ENCODE assay signal across 25 cellular contexts in the genomic region with DNA sequence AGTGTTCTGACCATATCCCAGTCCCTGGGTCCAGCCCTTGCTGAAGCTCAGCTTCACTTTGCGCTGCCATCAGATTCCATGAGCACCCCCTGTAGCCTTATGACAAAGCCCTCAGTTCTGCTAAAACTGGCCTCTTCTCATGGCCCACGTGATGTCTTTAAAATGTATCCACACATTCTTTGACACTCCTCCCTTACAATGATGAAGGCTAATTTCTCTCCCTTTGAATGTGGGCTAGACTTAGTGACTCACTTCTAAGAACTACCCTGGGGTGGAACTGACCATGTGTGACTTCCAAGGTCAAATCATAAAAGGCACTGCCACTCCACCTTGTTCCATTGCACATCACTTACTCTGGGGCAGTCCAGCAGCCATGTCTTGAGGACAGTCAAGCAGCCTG.
"Had no signal": no experiment of that assay in that cellular context is flagged by ENCODE, and none has a peak within 500 bp of the region (broad histone marks: within the 10 kb centered on the region; RNA-seq: fewer than 3 reads in every experiment).

No MANE protein-coding gene starts in this region.

- H3K27ac ChIP-seq: esophagus muscularis mucosa, foreskin keratinocyte, neutrophil, right lobe of liver, skin epidermis, suprapubic skin, tibial artery, upper lobe of right lung had no signal

- H3K9me3 ChIP-seq: esophagus muscularis mucosa, neutrophil, right lobe of liver, suprapubic skin, tibial artery, upper lobe of right lung had no signal

- H3K36me3 ChIP-seq: esophagus muscularis mucosa, neutrophil, right lobe of liver, suprapubic skin, tibial artery, upper lobe of right lung had no signal

- H3K4me1 ChIP-seq: esophagus muscularis mucosa, right lobe of liver, suprapubic skin, tibial artery, upper lobe of right lung had no signal

- DNase-seq: activated CD4-positive, alpha-beta T cell treated with anti-CD3 and anti-CD28 coated beads for 1 hour; activated CD4-positive, alpha-beta T cell treated with anti-CD3 and anti-CD28 coated beads, Interleukin-2, amount 10 ng/mL, durations not matched to agents 7 days and 5 days; activated CD8-positive, alpha-beta memory T cell treated with anti-CD3 and anti-CD28 coated beads, Interleukin-2, amount 10 ng/mL, durations not matched to agents 7 days and 5 days; activated CD8-positive, alpha-beta T cell treated with anti-CD3 and anti-CD28 coated beads, Interleukin-2, amount 10 ng/mL, durations not matched to agents 7 days and 5 days; activated naive CD8-positive, alpha-beta T cell treated with anti-CD3 and anti-CD28 coated beads, Interleukin-2, amount 50 U/mL, for 24 hours; activated T-cell treated with anti-CD3 and anti-CD28 coated beads, Interleukin-2, amount 50 U/mL, for 48 hours; amygdala; dermis blood vessel endothelial cell; effector CD4-positive, alpha-beta T cell; foreskin keratinocyte; left cardiac atrium; left ventricle myocardium superior; right lobe of liver; stimulated activated CD4-positive, alpha-beta T cell treated with anti-CD3 and anti-CD28 coated beads, Interleukin-12 subunit alpha, Interleukin-12 subunit beta, amount 100 ng/mL, for 4 hours; stimulated activated CD4-positive, alpha-beta T cell treated with anti-CD3 and anti-CD28 coated beads, Interleukin-4, amount 100 ng/mL, for 24 hours; T-helper 17 cell; T1000; tibial artery; upper lobe of right lung had no signal

- ATAC-seq: activated CD8-positive, alpha-beta memory T cell treated with anti-CD3 and anti-CD28 coated beads, Interleukin-2, amount 10 ng/mL, durations not matched to agents 7 days and 5 days; activated CD8-positive, alpha-beta T cell treated with anti-CD3 and anti-CD28 coated beads, Interleukin-2, amount 10 ng/mL, durations not matched to agents 7 days and 5 days; activated naive CD8-positive, alpha-beta T cell treated with anti-CD3 and anti-CD28 coated beads, Interleukin-2, amount 50 U/mL, for 24 hours; foreskin keratinocyte; left cardiac atrium; left ventricle myocardium superior; right lobe of liver; stimulated activated effector memory CD8-positive, alpha-beta T cell treated with anti-CD3 and anti-CD28 coated beads, Interleukin-12 subunit alpha, Interleukin-12 subunit beta, amount 100 ng/mL, for 72 hours; T-helper 17 cell; upper lobe of right lung; WTC11 had no signal

- H3K27me3 ChIP-seq: esophagus muscularis mucosa, neutrophil, right lobe of liver, upper lobe of right lung had no signal

- H3K4me3 ChIP-seq: esophagus muscularis mucosa, right lobe of liver, skin epidermis, suprapubic skin, tibial artery, upper lobe of right lung had no signal
